27 cellular contexts compared by ENCODE assay signal in genomic region chr20:49156481-49156880, GRCh38.
"Had no signal": no experiment of that assay in that cellular context is flagged by ENCODE, and none has a peak within 500 bp of the region (broad histone marks: within the 10 kb centered on the region; RNA-seq: fewer than 3 reads in every experiment).

No MANE protein-coding gene starts in this region.

- H3K4me3 ChIP-seq: heart left ventricle, right lobe of liver, uterus had no signal

- H3K27ac ChIP-seq: heart left ventricle, right lobe of liver, uterus had no signal

- H3K27ac Mint-ChIP-seq: activated B cell treated with CpG ODN at 0.5 μM for 24 hours; activated naive CD4-positive, alpha-beta T cell treated with anti-CD3 and anti-CD28 coated beads for 36 hours; dendritic cell treated with granulocyte-macrophage colony-stimulating factor and Interleukin-4, amounts not matched to agents 40 ng/mL and 50 ng/mL, for 4 days; endodermal cell; mesothelial cell of epicardium; progenitor cell of endocrine pancreas; stimulated activated naive CD8-positive, alpha-beta T cell treated with anti-CD3 and anti-CD28 coated beads, Interleukin-15, Interleukin-2, amounts not matched to agents 100 ng/mL and 50 ng/mL, for 24 hours; T-helper 2 cell treated with Interferon-gamma antibody and Interleukin-4, amounts not matched to agents 5 μg/mL and 100 μg/mL, for 36 hours; type B pancreatic cell had no signal

- H3K9me3 Mint-ChIP-seq: activated B cell treated with CpG ODN at 0.5 μM for 24 hours; activated naive CD4-positive, alpha-beta T cell treated with anti-CD3 and anti-CD28 coated beads for 36 hours; activated T-cell treated with anti-CD3 and anti-CD28 coated beads, Interleukin-2, amount 50 U/mL, for 72 hours; central memory CD8-positive, alpha-beta T cell; dendritic cell treated with granulocyte-macrophage colony-stimulating factor and Interleukin-4, amounts not matched to agents 40 ng/mL and 50 ng/mL, for 4 days; endodermal cell; immature natural killer cell; mesothelial cell of epicardium; naive thymus-derived CD4-positive, alpha-beta T cell; stimulated activated naive CD8-positive, alpha-beta T cell treated with anti-CD3 and anti-CD28 coated beads, Interleukin-15, Interleukin-2, amounts not matched to agents 100 ng/mL and 50 ng/mL, for 24 hours; T-cell; T-helper 2 cell treated with Interferon-gamma antibody and Interleukin-4, amounts not matched to agents 5 μg/mL and 100 μg/mL, for 36 hours; type B pancreatic cell had no signal

- FAIRE-seq: kidney had no signal

- H3K4me1 ChIP-seq: right lobe of liver, uterus had no signal

- H3K27me3 ChIP-seq: heart left ventricle, right lobe of liver, uterus had no signal

- H3K27me3 Mint-ChIP-seq: activated B cell treated with CpG ODN at 0.5 μM for 24 hours; central memory CD8-positive, alpha-beta T cell; dendritic cell treated with granulocyte-macrophage colony-stimulating factor and Interleukin-4, amounts not matched to agents 40 ng/mL and 50 ng/mL, for 4 days; naive thymus-derived CD4-positive, alpha-beta T cell; progenitor cell of endocrine pancreas; stimulated activated naive CD8-positive, alpha-beta T cell treated with anti-CD3 and anti-CD28 coated beads, Interleukin-15, Interleukin-2, amounts not matched to agents 100 ng/mL and 50 ng/mL, for 24 hours; T-cell; type B pancreatic cell had no signal

- H3K4me3 Mint-ChIP-seq: activated B cell treated with CpG ODN at 0.5 μM for 24 hours; activated naive CD4-positive, alpha-beta T cell treated with anti-CD3 and anti-CD28 coated beads for 36 hours; activated T-cell treated with anti-CD3 and anti-CD28 coated beads, Interleukin-2, amount 50 U/mL, for 72 hours; central memory CD8-positive, alpha-beta T cell; dendritic cell treated with granulocyte-macrophage colony-stimulating factor and Interleukin-4, amounts not matched to agents 40 ng/mL and 50 ng/mL, for 4 days; endodermal cell; immature natural killer cell; mesothelial cell of epicardium; naive thymus-derived CD4-positive, alpha-beta T cell; stimulated activated naive CD8-positive, alpha-beta T cell treated with anti-CD3 and anti-CD28 coated beads, Interleukin-15, Interleukin-2, amounts not matched to agents 100 ng/mL and 50 ng/mL, for 24 hours; T-cell; T-helper 2 cell treated with Interferon-gamma antibody and Interleukin-4, amounts not matched to agents 5 μg/mL and 100 μg/mL, for 36 hours; type B pancreatic cell had no signal

- ATAC-seq: activated T-cell treated with anti-CD3 and anti-CD28 coated beads, Interleukin-2, amount 50 U/mL, for 72 hours; esophagus mucosa; heart left ventricle; left colon; naive thymus-derived CD4-positive, alpha-beta T cell; T-cell had no signal

- DNase-seq: activated B cell treated with CpG ODN at 0.5 μM for 24 hours; activated CD4-positive, alpha-beta T cell treated with anti-CD3 and anti-CD28 coated beads, Interleukin-2, amount 50 U/mL, for 4 hours; activated effector memory CD4-positive, alpha-beta T cell treated with Interleukin-2 at 50 U/mL for 16 hours; activated naive CD4-positive, alpha-beta T cell treated with anti-CD3 and anti-CD28 coated beads for 36 hours; activated T-cell treated with anti-CD3 and anti-CD28 coated beads, Interleukin-2, amount 50 U/mL, for 72 hours; amygdala; endodermal cell; foreskin fibroblast; heart left ventricle; hypothalamus; immature natural killer cell; kidney; left colon; naive thymus-derived CD4-positive, alpha-beta T cell; right lobe of liver; stimulated activated CD4-positive, alpha-beta T cell treated with anti-CD3 and anti-CD28 coated beads, Interleukin-2, amount 100 ng/mL, for 48 hours; substantia nigra; T-cell; uterus had no signal

- H3K9me3 ChIP-seq: heart left ventricle, right lobe of liver, uterus had no signal

- H3K36me3 ChIP-seq: uterus had no signal

- H3K4me1 Mint-ChIP-seq: endodermal cell had no signal
